ENCODE assay signal across 8 cellular contexts in the genomic region with DNA sequence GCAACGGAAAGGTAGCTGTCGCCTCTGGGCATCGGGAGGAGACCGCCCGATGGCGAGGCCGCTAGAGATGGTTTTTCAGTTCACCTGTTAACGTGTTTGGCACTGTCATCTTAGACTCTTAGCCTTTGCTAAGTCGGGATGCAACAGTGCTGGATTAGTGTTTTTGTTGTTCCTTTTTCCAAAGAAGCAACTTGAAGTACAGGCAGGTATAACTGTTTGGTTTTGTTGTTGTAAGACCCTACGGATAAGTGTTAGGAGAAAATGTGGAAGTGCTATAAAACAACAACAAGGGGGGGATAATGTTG. TPM values are rescaled to one million over a fixed set of nuclear protein-coding genes. Genes with fewer than 3 reads are reported as not detected.
DNase-seq lines count a peak whose midpoint lies in the region; ATAC-seq and TF ChIP-seq lines count a peak whose summit lies in the region.

No MANE protein-coding gene starts in this region.

- no peak for DNase-seq in CD14-positive monocyte (ENCODE audit: low spot score)
- no peak for DNase-seq in activated CD4-positive, alpha-beta memory T cell treated with anti-CD3 and anti-CD28 coated beads for 36 hours
- peak in 1 of 2 donors; percentile 18 for DNase-seq in heart right ventricle
- DNase-seq in iPS-NIHi11 (ENCODE audit: low spot score): no peak
- no peak for DNase-seq in NCI-H524 (lab: John Stamatoyannopoulos, UW)

- 7% methylated on average over 10 of the region's 10 CpGs for WGBS in heart right ventricle, 2 donors

- CTCF ChIA-PET in activated CD4-positive, alpha-beta memory T cell treated with anti-CD3 and anti-CD28 coated beads for 36 hours (lab: Charles Lee): no interaction called here

- H3K27me3 Mint-ChIP-seq in CD14-positive monocyte (ENCODE audit: low read depth in 3 of 3): peaks cover 0 to 2% (median 0%) of the 10 kb centered on the region in 3 donors
- H3K27me3 Mint-ChIP-seq in activated CD4-positive, alpha-beta memory T cell treated with anti-CD3 and anti-CD28 coated beads for 36 hours: no peaks in the 10 kb centered on the region

- H3K36me3 Mint-ChIP-seq in CD14-positive monocyte: no peaks in the 10 kb centered on the region
- peaks cover 5% of the 10 kb centered on the region for H3K36me3 Mint-ChIP-seq in activated CD4-positive, alpha-beta memory T cell treated with anti-CD3 and anti-CD28 coated beads for 36 hours

- peak overlapping the region; percentile 90 for H3K9ac ChIP-seq in skeletal muscle satellite cell (ENCODE audit: low read depth, low read length)

- H3K9me3 ChIP-seq in heart right ventricle (no peaks in the 10 kb centered on the region), skeletal muscle satellite cell (replicated peaks; ENCODE audit: low read length) (no peaks in the 10 kb centered on the region)

- H3K4me1 Mint-ChIP-seq in CD14-positive monocyte: peaks cover 42% of the 10 kb centered on the region
- H3K4me1 Mint-ChIP-seq in activated CD4-positive, alpha-beta memory T cell treated with anti-CD3 and anti-CD28 coated beads for 36 hours (ENCODE audit: low read depth): peaks cover 34% of the 10 kb centered on the region

- ATAC-seq in GM19035 (IDR thresholded peaks at IDR 0.05; ENCODE audit: unreplicated experiment) (peak; percentile 19), HG03139 (IDR thresholded peaks at IDR 0.05; ENCODE audit: unreplicated experiment) (peak; percentile 6), heart right ventricle (peak in 7 of 8 donors; percentile 8 to 59 (median 38))

- TF ChIP-seq CTCF in CD14-positive monocyte (IDR thresholded peaks at IDR 0.05) (no peak), heart right ventricle (IDR thresholded peaks at IDR 0.05) (no peak)

- H3K4me1 ChIP-seq in heart right ventricle: peaks cover 0 to 44% (median 28%) of the 10 kb centered on the region in 9 donors
- peaks cover 13% of the 10 kb centered on the region for H3K4me1 ChIP-seq in skeletal muscle satellite cell (ENCODE audit: control insufficient read depth, insufficient read depth, low read length)

- H3K36me3 ChIP-seq in heart right ventricle (no peaks in the 10 kb centered on the region), skeletal muscle satellite cell (ENCODE audit: insufficient read depth, low read length) (no peaks in the 10 kb centered on the region)

- H3K4me3 ChIP-seq in heart right ventricle (peak overlapping the region; percentile 59 to 88 (median 69)), skeletal muscle satellite cell (ENCODE audit: low read length) (peak overlapping the region; percentile 85)

- H3K27me3 ChIP-seq in heart right ventricle (no peaks in the 10 kb centered on the region), skeletal muscle satellite cell (ENCODE audit: control insufficient read depth, insufficient read depth, low read length) (no peaks in the 10 kb centered on the region)

- H3K4me3 Mint-ChIP-seq in CD14-positive monocyte: peak overlapping the region; percentile 87 to 98
- peak overlapping the region; percentile 90 for H3K4me3 Mint-ChIP-seq in activated CD4-positive, alpha-beta memory T cell treated with anti-CD3 and anti-CD28 coated beads for 36 hours

- peak overlapping the region; percentile 91 to 97 (median 95) for H3K27ac Mint-ChIP-seq in CD14-positive monocyte
- H3K27ac Mint-ChIP-seq in activated CD4-positive, alpha-beta memory T cell treated with anti-CD3 and anti-CD28 coated beads for 36 hours: peak overlapping the region; percentile 96

- POLR2A ChIA-PET in activated CD4-positive, alpha-beta memory T cell treated with anti-CD3 and anti-CD28 coated beads for 36 hours (lab: Charles Lee): no interaction called here

- intact Hi-C loops in CD14-positive monocyte (cut with micrococcal nuclease): no loop called here
- intact Hi-C loops in activated CD4-positive, alpha-beta memory T cell treated with anti-CD3 and anti-CD28 coated beads for 36 hours (cut with micrococcal nuclease): loop anchor here (5.0 to 10.0 kb wide), 2 partner anchors 1319 to 1347 kb away; partner anchors contain the start of genes KLHL32 and NDUFAF4
- intact Hi-C loops in heart right ventricle (cut with DNase I): no loop called here

- peak overlapping the region; percentile 80 for H3K4me2 ChIP-seq in skeletal muscle satellite cell (ENCODE audit: low read length)

- peak overlapping the region; percentile 64 to 95 (median 90) for H3K27ac ChIP-seq in heart right ventricle

- peaks cover 0 to 3% (median 0%) of the 10 kb centered on the region in 7 donors for H3K9me3 Mint-ChIP-seq in CD14-positive monocyte
- no peaks in the 10 kb centered on the region for H3K9me3 Mint-ChIP-seq in activated CD4-positive, alpha-beta memory T cell treated with anti-CD3 and anti-CD28 coated beads for 36 hours

RNA-seq across cellular contexts. Expression of gene MANEA, which starts 0.7 kb away (rescaled TPM):
- 1 to 10 TPM; 4.8 to 8.1 TPM for polyA plus RNA-seq in CD14-positive monocyte
- total RNA-seq in activated CD4-positive, alpha-beta memory T cell treated with anti-CD3 and anti-CD28 coated beads for 36 hours: 10 to 100 TPM; 16.3 to 18.7 TPM
- 1 to 10 TPM; 3.5 to 7.0 (median 5.9) TPM for total RNA-seq in heart right ventricle
- polyA plus RNA-seq in heart right ventricle: 1 to 10 TPM; 2.6 to 4.9 TPM
- 16.4 and 21.5 TPM in 2 replicates for total RNA-seq in skeletal muscle satellite cell (2012; rRNA removed)
